ENCODE assay signal across 1 cellular context in genomic region chr11:62545437-62546243, GRCh38.
TF ChIP-seq lines count a peak whose summit lies in the region.

No MANE protein-coding gene starts in this region.

TF ChIP-seq in HepG2, 621 proteins besides CTCF, POLR2A, EP300 and RAD21 (continued from another document and continues in another):
- TF ChIP-seq ZNF597 (CRISPR knock-in tag; IDR thresholded peaks at IDR 0.05) (no peak), DMAP1 (CRISPR knock-in tag; IDR thresholded peaks at IDR 0.05) (peak; percentile 82), HOXA7 (CRISPR knock-in tag; IDR thresholded peaks at IDR 0.05) (no peak), ZNF749 (CRISPR knock-in tag; IDR thresholded peaks at IDR 0.05; ENCODE audit: borderline replicate concordance) (0 out of 2 replicates have a peak, but pooled peaks have one; percentile 24), PRDM10 (CRISPR knock-in tag; IDR thresholded peaks at IDR 0.05; ENCODE audit: low read depth) (no peak), SRSF1 (optimal IDR thresholded peaks at IDR 0.05; ENCODE audit: low read depth, low read length) (peak; percentile 95), SMAD1 (CRISPR knock-in tag; IDR thresholded peaks at IDR 0.05; ENCODE audit: borderline replicate concordance, low read depth) (peak; percentile 42; the same call in 1 of the 2 replicates), NFKBIZ (CRISPR knock-in tag; IDR thresholded peaks at IDR 0.05) (no peak), TBX2 (CRISPR knock-in tag; IDR thresholded peaks at IDR 0.05; ENCODE audit: borderline replicate concordance) (peak; percentile 84), MEF2D (CRISPR knock-in tag; IDR thresholded peaks at IDR 0.05) (no peak; the same call in 1 of the 2 replicates), SRY (CRISPR knock-in tag; IDR thresholded peaks at IDR 0.05) (no peak), FOSL2 (CRISPR knock-in tag; IDR thresholded peaks at IDR 0.05) (peak; percentile 89), ZBTB46 (CRISPR knock-in tag; IDR thresholded peaks at IDR 0.05; ENCODE audit: borderline replicate concordance) (0 out of 2 replicates have a peak, but pooled peaks have one; percentile 59), ZNF343 (CRISPR knock-in tag; IDR thresholded peaks at IDR 0.05) (0 out of 2 replicates have a peak, but pooled peaks have one; percentile 23), BORCS8-MEF2B (CRISPR knock-in tag; IDR thresholded peaks at IDR 0.05) (peak; percentile 11; the same call in 1 of the 2 replicates), SKIL (CRISPR knock-in tag; IDR thresholded peaks at IDR 0.05; ENCODE audit: borderline replicate concordance) (peak; percentile 69), SNAPC4 (CRISPR knock-in tag; IDR thresholded peaks at IDR 0.05) (no peak), HES4 (CRISPR knock-in tag; IDR thresholded peaks at IDR 0.05; ENCODE audit: borderline replicate concordance) (peak; percentile 17; the same call in 1 of the 2 replicates), ZNF75D (CRISPR knock-in tag; IDR thresholded peaks at IDR 0.05; ENCODE audit: borderline replicate concordance) (no peak), ZNF629 (CRISPR knock-in tag; conservative IDR thresholded peaks at IDR 0.05) (0 out of 2 replicates have a peak, but pooled peaks have one; percentile 8), ZFP1 (CRISPR knock-in tag; IDR thresholded peaks at IDR 0.05) (peak; percentile 44; the same call in 1 of the 2 replicates), ATF2 (CRISPR knock-in tag; IDR thresholded peaks at IDR 0.05) (no peak), ATF3 (CRISPR knock-in tag; IDR thresholded peaks at IDR 0.05) (no peak; the same call in 1 of the 2 replicates), ZNF766 (CRISPR knock-in tag; IDR thresholded peaks at IDR 0.05; ENCODE audit: borderline replicate concordance) (no peak), KAT7 (CRISPR knock-in tag; IDR thresholded peaks at IDR 0.05; ENCODE audit: borderline replicate concordance) (0 out of 2 replicates have a peak, but pooled peaks have one; percentile 48), ATF1 (CRISPR knock-in tag; IDR thresholded peaks at IDR 0.05) (no peak), ZNF512B (CRISPR knock-in tag; IDR thresholded peaks at IDR 0.05; ENCODE audit: borderline replicate concordance) (peak; percentile 47; the same call in 1 of the 2 replicates), TMF1 (CRISPR knock-in tag; IDR thresholded peaks at IDR 0.05; ENCODE audit: low read depth) (0 out of 2 replicates have a peak, but pooled peaks have one; percentile 69), ZNF335 (CRISPR knock-in tag; IDR thresholded peaks at IDR 0.05) (0 out of 2 replicates have a peak, but pooled peaks have one; percentile 32), LRRFIP1 (CRISPR knock-in tag; conservative IDR thresholded peaks at IDR 0.05) (no peak), EED (CRISPR knock-in tag; IDR thresholded peaks at IDR 0.05) (peak; percentile 22; the same call in 1 of the 2 replicates), ZNF777 (CRISPR knock-in tag; IDR thresholded peaks at IDR 0.05) (peak; percentile 69)
